ENCODE assay signal across 14 cellular contexts in the genomic region with DNA sequence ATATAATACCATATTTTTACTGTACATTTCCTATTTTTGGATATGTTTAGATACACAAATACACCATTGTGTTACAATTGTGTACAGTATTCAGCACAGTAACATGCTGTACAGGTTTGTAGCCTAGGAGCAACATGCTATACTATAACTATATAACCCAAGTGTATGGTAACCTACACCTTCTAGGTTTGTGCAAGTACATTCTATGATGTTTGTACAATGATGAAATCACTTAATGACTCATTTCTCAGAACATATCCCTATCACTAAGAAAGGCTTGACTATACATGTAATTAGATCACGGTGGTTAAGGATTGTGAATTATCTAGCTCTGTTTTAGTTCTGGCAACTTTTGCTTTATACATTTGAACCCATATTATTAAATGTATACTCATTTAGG. TPM values are rescaled to one million over a fixed set of nuclear protein-coding genes. Genes with fewer than 3 reads are reported as not detected.
DNase-seq lines count a peak whose midpoint lies in the region; ATAC-seq, FAIRE-seq and TF ChIP-seq lines count a peak whose summit lies in the region.
"Had no signal": no experiment of that assay in that cellular context is flagged by ENCODE, and none has a peak within 500 bp of the region (broad histone marks: within the 10 kb centered on the region; RNA-seq: fewer than 3 reads in every experiment).

No MANE protein-coding gene starts in this region.

- no peak for TF ChIP-seq EP300 in suprapubic skin (IDR thresholded peaks at IDR 0.05)

- peak; percentile 64 for FAIRE-seq in endothelial cell of umbilical vein (lab: Jason Lieb, UNC)

- no peak for ATAC-seq in HG03442 (IDR thresholded peaks at IDR 0.05; ENCODE audit: unreplicated experiment)

- H3K9ac ChIP-seq in endothelial cell of umbilical vein (replicated peaks; ENCODE audit: extremely low read depth, insufficient read depth, low read length) = no peak overlapping the region

- H3K27ac ChIP-seq in endothelial cell of umbilical vein (ENCODE audit: insufficient read depth, low read depth, low read length) = no peak overlapping the region
- no peak overlapping the region for H3K27ac ChIP-seq in caudate nucleus (ENCODE audit: low read depth, low read length)
- H3K27ac ChIP-seq in suprapubic skin = no peak overlapping the region
- H3K27ac ChIP-seq: esophagus squamous epithelium, testis had no signal

- no peak overlapping the region for H2AFZ ChIP-seq in endothelial cell of umbilical vein (ENCODE audit: low read depth, low read length)

- H3K4me1 ChIP-seq in endothelial cell of umbilical vein (ENCODE audit: control insufficient read depth, extremely low read depth, insufficient read depth, low read length) = peaks cover 6% of the 10 kb centered on the region
- no peaks in the 10 kb centered on the region for H3K4me1 ChIP-seq in suprapubic skin
- H3K4me1 ChIP-seq: Caco-2, testis had no signal

- TF ChIP-seq POLR2A in endothelial cell of umbilical vein (IDR thresholded peaks at IDR 0.05; ENCODE audit: low read depth, low read length) = no peak
- no peak for TF ChIP-seq POLR2A in suprapubic skin (IDR thresholded peaks at IDR 0.05)

- no peaks in the 10 kb centered on the region for H3K36me3 ChIP-seq in endothelial cell of umbilical vein (ENCODE audit: control insufficient read depth in 2 of 2, extremely low read depth in 1 of 2, insufficient read depth in 2 of 2, low read length in 2 of 2)
- no peaks in the 10 kb centered on the region for H3K36me3 ChIP-seq in suprapubic skin
- H3K36me3 ChIP-seq: esophagus squamous epithelium had no signal

- TF ChIP-seq CTCF in endothelial cell of umbilical vein (IDR thresholded peaks at IDR 0.05; ENCODE audit: extremely low read depth in 1 of 2, insufficient read depth in 1 of 2, low read depth in 1 of 2, low read length in 2 of 2) (no peak), suprapubic skin (IDR thresholded peaks at IDR 0.05) (no peak)

- POLR2A ChIA-PET in endothelial cell of umbilical vein (lab: Charles Lee) = no interaction called here

- no TSS peak for BruUV-seq in endothelial cell of umbilical vein (replicated peaks; lab: Mats Ljungman, UMichigan)

- no peak overlapping the region for H3K4me2 ChIP-seq in endothelial cell of umbilical vein (ENCODE audit: insufficient read depth, low read length)

- H3K9me3 ChIP-seq in endothelial cell of umbilical vein (replicated peaks; ENCODE audit: control insufficient read depth, insufficient read depth, low read length) (no peaks in the 10 kb centered on the region), suprapubic skin (no peaks in the 10 kb centered on the region)
- H3K9me3 ChIP-seq: Caco-2, esophagus squamous epithelium, testis had no signal

- CTCF ChIA-PET in endothelial cell of umbilical vein (lab: Charles Lee) = no interaction called here

- intact Hi-C loops in endothelial cell of umbilical vein (cut with micrococcal nuclease) = no loop called here

- peak; percentile 4 for DNase-seq in SIG-M5 treated with dmso at 0.1 percent for 504 hours (lab: John Stamatoyannopoulos, UW; ENCODE audit: unreplicated experiment)
- no peak for DNase-seq in SIG-M5 (lab: John Stamatoyannopoulos, UW)
- peak; percentile 52 for DNase-seq in NCI-H226
- peak; percentile 10 for DNase-seq in endothelial cell of umbilical vein (ENCODE audit: low read depth, low spot score)
- DNase-seq in renal cortical epithelial cell (ENCODE audit: low read depth) = peak; percentile 48
- no peak for DNase-seq in caudate nucleus (lab: John Stamatoyannopoulos, UW)
- no peak for DNase-seq in suprapubic skin (ENCODE audit: low spot score in 2 of 2)
- DNase-seq: Caco-2, esophagus squamous epithelium, midbrain, NCI-H774, testis had no signal

- no peaks in the 10 kb centered on the region for H4K20me1 ChIP-seq in endothelial cell of umbilical vein (replicated peaks; ENCODE audit: control insufficient read depth, extremely low read depth, insufficient read depth, low read length)

- dilution Hi-C loops in endothelial cell of umbilical vein (cut with MboI; ENCODE audit: extremely low pct_ligation_motif_present, low sequenced_read_pairs) = no loop called here

- H3K4me3 ChIP-seq in endothelial cell of umbilical vein (replicated peaks in 1 of 3; ENCODE audit: insufficient read depth in 1 of 3, low read depth in 1 of 3, low read length in 3 of 3) (no peak overlapping the region), suprapubic skin (no peak overlapping the region)
- H3K4me3 ChIP-seq: esophagus squamous epithelium, testis had no signal

- H3K27me3 ChIP-seq in endothelial cell of umbilical vein (ENCODE audit: control insufficient read depth in 2 of 2, insufficient read depth in 2 of 2, low read length in 2 of 2) (no peaks in the 10 kb centered on the region), suprapubic skin (no peaks in the 10 kb centered on the region)
- H3K27me3 ChIP-seq: esophagus squamous epithelium, testis had no signal

- H3K79me2 ChIP-seq in endothelial cell of umbilical vein (ENCODE audit: control insufficient read depth, insufficient read depth, low read length) = no peaks in the 10 kb centered on the region

- H3K9me1 ChIP-seq in endothelial cell of umbilical vein (replicated peaks; ENCODE audit: control insufficient read depth, extremely low read depth, insufficient read depth, low read length) = no peaks in the 10 kb centered on the region

- WGBS in suprapubic skin = 76% methylated on average over 1 of the region's 1 CpG

TF ChIP-seq in endothelial cell of umbilical vein, 7 proteins besides CTCF, POLR2A, EP300 and RAD21:
- TF ChIP-seq JUN (IDR thresholded peaks at IDR 0.05; ENCODE audit: borderline replicate concordance, insufficient read depth, insufficient read length, low read depth) (peak; percentile 38), FOS (IDR thresholded peaks at IDR 0.05; ENCODE audit: borderline replicate concordance, insufficient read depth, low read length) (peak; percentile 59)
- TF ChIP-seq, protein P1, sequence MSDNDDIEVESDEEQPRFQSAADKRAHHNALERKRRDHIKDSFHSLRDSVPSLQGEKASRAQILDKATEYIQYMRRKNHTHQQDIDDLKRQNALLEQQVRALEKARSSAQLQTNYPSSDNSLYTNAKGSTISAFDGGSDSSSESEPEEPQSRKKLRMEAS (IDR thresholded peaks at IDR 0.05; ENCODE audit: insufficient read depth, insufficient read length) = no peak

RNA-seq across cellular contexts. Expression of a gene that starts 31.3 kb away (rescaled TPM):
- 5.9 and 6.1 TPM in 2 replicates for total RNA-seq in endothelial cell of umbilical vein
- 2.0 and 2.3 TPM in 2 replicates for polyA plus RNA-seq in endothelial cell of umbilical vein
- 4.4 and 4.6 TPM in 2 replicates for polyA plus RNA-seq in endothelial cell of umbilical vein (2011; cell fraction: cytosol; rRNA removed)
- polyA plus RNA-seq in endothelial cell of umbilical vein (2011; cell fraction: nucleus; rRNA removed) = 8.6 and 9.3 TPM in 2 replicates
- polyA plus RNA-seq in endothelial cell of umbilical vein (2012) = 6.6 and 7.3 TPM in 2 replicates
- polyA minus RNA-seq in endothelial cell of umbilical vein = 1.0 and 2.9 TPM in 2 replicates
- 1.1 TPM for polyA minus RNA-seq in endothelial cell of umbilical vein (2011; cell fraction: cytosol; rRNA and poly(A)+ RNA removed)
- polyA minus RNA-seq in endothelial cell of umbilical vein (2011; cell fraction: nucleus; rRNA and poly(A)+ RNA removed) = 3.5 and 4.4 TPM in 2 replicates
- 6.9 and 11.5 TPM in 2 replicates for total RNA-seq in renal cortical epithelial cell
- 1 to 10 TPM; 1.9 to 6.5 (median 3.2) TPM for total RNA-seq in suprapubic skin

RNA-seq across cellular contexts. Expression of a gene that starts 38.8 kb away (rescaled TPM):
- total RNA-seq in endothelial cell of umbilical vein (25.5 and 34.4 TPM in 2 replicates), renal cortical epithelial cell (8.5 and 67.4 TPM in 2 replicates), suprapubic skin (10 to 100 TPM; 28.3 to 96.5 (median 51.6) TPM)
- polyA plus RNA-seq in endothelial cell of umbilical vein = 46.0 and 63.2 TPM in 2 replicates
- 41.5 and 51.4 TPM in 2 replicates for polyA plus RNA-seq in endothelial cell of umbilical vein (2011; cell fraction: cytosol; rRNA removed)
- polyA plus RNA-seq in endothelial cell of umbilical vein (2011; cell fraction: nucleus; rRNA removed) = 9.8 and 15.0 TPM in 2 replicates
- 44.5 and 50.6 TPM in 2 replicates for polyA plus RNA-seq in endothelial cell of umbilical vein (2012)
- polyA minus RNA-seq in endothelial cell of umbilical vein = 8.8 and 10.9 TPM in 2 replicates
- 5.4 TPM for polyA minus RNA-seq in endothelial cell of umbilical vein (2011; cell fraction: cytosol; rRNA and poly(A)+ RNA removed)
- polyA minus RNA-seq in endothelial cell of umbilical vein (2011; cell fraction: nucleus; rRNA and poly(A)+ RNA removed) = 3.0 and 7.4 TPM in 2 replicates

RNA-seq across cellular contexts. Expression of a gene that starts 57.9 kb away (rescaled TPM):
- 104 and 114 TPM in 2 replicates for total RNA-seq in endothelial cell of umbilical vein
- polyA plus RNA-seq in endothelial cell of umbilical vein = 26.3 and 31.5 TPM in 2 replicates
- 28.8 and 29.6 TPM in 2 replicates for polyA plus RNA-seq in endothelial cell of umbilical vein (2011; cell fraction: cytosol; rRNA removed)
- 11.2 and 12.9 TPM in 2 replicates for polyA plus RNA-seq in endothelial cell of umbilical vein (2011; cell fraction: nucleus; rRNA removed)
- polyA plus RNA-seq in endothelial cell of umbilical vein (2012) = 34.5 and 67.0 TPM in 2 replicates
- polyA minus RNA-seq in endothelial cell of umbilical vein = 23.2 and 26.4 TPM in 2 replicates
- not detected for polyA minus RNA-seq in endothelial cell of umbilical vein (2011; cell fraction: cytosol; rRNA and poly(A)+ RNA removed)
- 6.7 and 7.4 TPM in 2 replicates for polyA minus RNA-seq in endothelial cell of umbilical vein (2011; cell fraction: nucleus; rRNA and poly(A)+ RNA removed)
- total RNA-seq in renal cortical epithelial cell = 9.7 and 60.8 TPM in 2 replicates
- total RNA-seq in suprapubic skin = 10 to 100 TPM; 20.8 to 49.2 (median 41.6) TPM
- total RNA-seq: SK-MEL-5 had no signal

Comparison
In these comparisons a context has a peak if more than half of its experiments do, and no peak if none do; other contexts are left out.
1. DNase-seq: peak in SIG-M5 treated with dmso at 0.1 percent for 504 hours (single experiment), NCI-H226 (single experiment), endothelial cell of umbilical vein (single experiment) and renal cortical epithelial cell (single experiment); none in SIG-M5 (single experiment), caudate nucleus (0 of 61) and suprapubic skin (0 of 2).